In the genomic region with DNA sequence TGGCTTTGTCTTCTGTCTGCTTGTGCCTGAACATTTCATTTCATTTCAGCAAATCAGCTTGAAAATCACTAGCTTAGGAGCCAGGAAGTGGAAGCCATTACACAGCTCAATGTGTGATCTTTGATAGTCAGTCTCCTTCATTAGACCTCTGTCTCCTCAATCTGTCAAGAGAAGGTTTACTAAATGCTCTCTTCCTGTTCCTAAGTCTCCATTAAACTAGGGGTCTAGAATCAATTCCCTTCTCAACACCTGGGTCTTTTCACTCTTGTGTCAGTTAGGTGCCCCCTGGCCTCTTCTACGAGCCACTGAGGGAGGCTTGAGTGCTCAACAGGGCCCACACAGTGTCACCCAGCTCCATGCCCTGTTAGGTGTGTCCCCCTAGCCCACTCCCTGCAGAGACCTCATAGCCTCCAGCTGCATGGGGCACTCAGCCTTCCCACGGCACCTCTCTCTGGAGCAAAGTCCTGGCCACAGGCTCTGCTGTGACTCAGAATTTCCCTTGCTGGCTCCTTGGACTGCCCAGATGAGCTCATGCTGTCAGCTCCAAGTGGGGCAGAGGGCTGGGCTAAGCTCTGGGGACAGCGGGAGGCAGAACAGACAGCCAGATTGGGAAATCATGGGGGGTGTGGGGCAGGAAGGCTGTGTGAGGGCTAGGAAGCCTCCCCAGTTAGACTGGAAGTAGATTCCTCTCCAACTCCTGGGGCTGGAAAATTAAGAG, we compare ENCODE assay signal across 8 cellular contexts.
A peak's percentile ranks its signal among the peaks of the same experiment; 100 is the strongest.
DNase-seq lines count a peak whose midpoint lies in the region; ATAC-seq and TF ChIP-seq lines count a peak whose summit lies in the region.

No MANE protein-coding gene starts in this region.

- H3K9ac ChIP-seq in smooth muscle cell (ENCODE audit: low read depth): peak overlapping the region; percentile 55

- peak; percentile 59 for DNase-seq in KBM-7
- DNase-seq in astrocyte of the hippocampus (ENCODE audit: low read depth, low spot score): peak; percentile 99
- peak in 41 of 51 donors; percentile 29 to 92 (median 72) for DNase-seq in hypothalamus (lab: John Stamatoyannopoulos, UW)
- DNase-seq in smooth muscle cell (lab: John Stamatoyannopoulos, UW; ENCODE audit: unreplicated experiment): peak; percentile 66
- DNase-seq in stimulated activated CD4-positive, alpha-beta T cell treated with anti-CD3 and anti-CD28 coated beads, Interleukin-15, amount 100 ng/mL, for 24 hours: no peak

- ATAC-seq in HG03442 (IDR thresholded peaks at IDR 0.05; ENCODE audit: unreplicated experiment): no peak
- ATAC-seq in GM18868 (IDR thresholded peaks at IDR 0.05; ENCODE audit: unreplicated experiment): no peak

- no peaks in the 10 kb centered on the region for H3K9me3 ChIP-seq in smooth muscle cell (replicated peaks; ENCODE audit: low read depth)

- H2AFZ ChIP-seq in smooth muscle cell (ENCODE audit: low read depth): no peak overlapping the region

- in situ Hi-C loops in KBM-7 (cut with MboI; ENCODE audit: low pct_unique_long_range_greater_than_20kb, low sequenced_read_pairs): no loop called here

- WGBS in smooth muscle cell (ENCODE audit: low lambda C conversion rate): 9% methylated on average over 3 of the region's 3 CpGs

- H3K27ac ChIP-seq in 22Rv1: 0 out of 2 replicates have a peak overlapping the region, but pooled peaks have one; percentile 2
- peak overlapping the region; percentile 92 for H3K27ac ChIP-seq in smooth muscle cell (ENCODE audit: low read depth)

- H3K36me3 ChIP-seq in smooth muscle cell (ENCODE audit: low read depth): no peaks in the 10 kb centered on the region

- TF ChIP-seq CTCF in 22Rv1 (IDR thresholded peaks at IDR 0.05) (no peak), smooth muscle cell (IDR thresholded peaks at IDR 0.05; ENCODE audit: borderline replicate concordance, insufficient read depth, poor library complexity, severe bottlenecking) (no peak)

- H3F3A ChIP-seq in smooth muscle cell (ENCODE audit: low read depth): peaks cover 31% of the 10 kb centered on the region

- peak overlapping the region; percentile 66 for H3K4me2 ChIP-seq in smooth muscle cell

- H4K20me1 ChIP-seq in smooth muscle cell (ENCODE audit: low read depth): peaks cover 8% of the 10 kb centered on the region

- peaks cover 49% of the 10 kb centered on the region for H3K4me1 ChIP-seq in smooth muscle cell (ENCODE audit: low read depth)

- no peak overlapping the region for H3K4me3 ChIP-seq in smooth muscle cell

- H3K27me3 ChIP-seq in smooth muscle cell (ENCODE audit: low read depth): no peaks in the 10 kb centered on the region

- peaks cover 30% of the 10 kb centered on the region for H3K79me2 ChIP-seq in smooth muscle cell (ENCODE audit: low read depth)
